11 cellular contexts compared by ENCODE assay signal in the genomic region with DNA sequence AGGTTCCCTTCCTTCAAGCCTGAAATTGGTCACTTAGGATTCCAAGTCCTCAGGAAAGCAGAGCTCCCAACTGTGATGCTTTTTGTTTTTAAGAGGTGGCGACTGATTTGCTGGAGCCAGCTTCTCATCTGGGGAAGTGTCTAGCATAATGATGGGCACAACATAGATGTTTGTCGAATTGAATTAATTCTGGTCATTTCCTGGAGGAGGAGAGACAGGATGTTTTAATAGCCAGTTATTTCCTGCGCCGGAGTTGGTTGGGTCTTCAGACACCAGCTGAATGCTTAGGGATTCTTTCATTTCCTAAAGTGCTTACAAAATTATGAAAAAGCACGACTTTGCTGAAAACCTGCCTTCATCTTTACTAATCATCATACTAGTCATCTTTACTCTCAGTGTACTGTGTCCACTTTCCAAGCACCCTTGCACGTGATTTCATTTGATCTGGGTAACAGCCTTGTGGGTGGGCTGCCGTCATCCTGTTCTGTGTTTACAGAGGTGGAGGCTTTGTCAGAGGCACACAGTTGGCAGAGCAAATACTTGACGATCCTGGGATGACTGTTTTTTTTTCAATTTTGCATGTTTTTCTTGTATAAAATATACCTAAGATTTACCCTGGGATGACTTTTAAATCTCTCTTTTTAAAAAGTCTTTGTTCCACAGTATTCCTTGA. TPM values are rescaled to one million over a fixed set of nuclear protein-coding genes. Genes with fewer than 3 reads are reported as not detected.
DNase-seq lines count a peak whose midpoint lies in the region; ATAC-seq and TF ChIP-seq lines count a peak whose summit lies in the region.
"Had no signal": no experiment of that assay in that cellular context is flagged by ENCODE, and none has a peak within 500 bp of the region (broad histone marks: within the 10 kb centered on the region; RNA-seq: fewer than 3 reads in every experiment).

No MANE protein-coding gene starts in this region.

- peaks cover 34% of the 10 kb centered on the region for H3K4me1 Mint-ChIP-seq in stimulated activated naive CD8-positive, alpha-beta T cell treated with anti-CD3 and anti-CD28 coated beads, Interleukin-15, amount 100 ng/mL, for 72 hours

- no peak for TF ChIP-seq CTCF in left ventricle myocardium inferior (IDR thresholded peaks at IDR 0.05; ENCODE audit: borderline replicate concordance)
- no peak for TF ChIP-seq CTCF in BE2C (IDR thresholded peaks at IDR 0.05; ENCODE audit: low read depth, low read length)

- H3K9me3 Mint-ChIP-seq in stimulated activated naive CD8-positive, alpha-beta T cell treated with anti-CD3 and anti-CD28 coated beads, Interleukin-15, amount 100 ng/mL, for 72 hours, result no peaks in the 10 kb centered on the region

- H3K4me3 ChIP-seq in left ventricle myocardium inferior (no peak overlapping the region), BE2C (ENCODE audit: low read depth, low read length) (no peak overlapping the region)

- H3K36me3 ChIP-seq in left ventricle myocardium inferior (no peaks in the 10 kb centered on the region), BE2C (no peaks in the 10 kb centered on the region)

- H3K9me3 ChIP-seq in left ventricle myocardium inferior (replicated peaks), result no peaks in the 10 kb centered on the region
- H3K9me3 ChIP-seq in BE2C, result no peaks in the 10 kb centered on the region

- no peaks in the 10 kb centered on the region for H3K27me3 ChIP-seq in left ventricle myocardium inferior (ENCODE audit: low read depth)
- H3K27me3 ChIP-seq in BE2C, result no peaks in the 10 kb centered on the region

- H3K27ac Mint-ChIP-seq in stimulated activated naive CD8-positive, alpha-beta T cell treated with anti-CD3 and anti-CD28 coated beads, Interleukin-15, amount 100 ng/mL, for 72 hours, result no peak overlapping the region

- intact Hi-C loops in Right ventricle myocardium superior (cut with DNase I), result loop anchor here (10.0 kb wide), 1 partner anchor 172 kb away; no protein-coding TSS in a partner anchor
- intact Hi-C loops in left ventricle myocardium inferior (cut with micrococcal nuclease), result no loop called here

- ATAC-seq in Right ventricle myocardium superior (ENCODE audit: poor library complexity) (no peak), GM19452 (IDR thresholded peaks at IDR 0.05; ENCODE audit: unreplicated experiment) (no peak)
- peak; percentile 79 for ATAC-seq in stimulated activated naive CD8-positive, alpha-beta T cell treated with anti-CD3 and anti-CD28 coated beads, Interleukin-15, amount 100 ng/mL, for 72 hours

- DNase-seq in Right ventricle myocardium superior (peak; percentile 1), left ventricle myocardium inferior (no peak), NCI-H69 (lab: John Stamatoyannopoulos, UW) (peak; percentile 70), dermis microvascular lymphatic vessel endothelial cell (ENCODE audit: low read depth in 2 of 2) (peak; percentile 40 to 75), caudate nucleus (lab: John Stamatoyannopoulos, UW) (no peak), BE2C (no peak)
- no peak for DNase-seq in stimulated activated naive CD8-positive, alpha-beta T cell treated with anti-CD3 and anti-CD28 coated beads, Interleukin-15, amount 100 ng/mL, for 72 hours
- DNase-seq: NCI-H82; nucleus accumbens; stimulated activated naive CD4-positive, alpha-beta T cell treated with Interleukin-2 at 50 U/mL for 16 hours had no signal

- H3K27me3 Mint-ChIP-seq in stimulated activated naive CD8-positive, alpha-beta T cell treated with anti-CD3 and anti-CD28 coated beads, Interleukin-15, amount 100 ng/mL, for 72 hours, result no peaks in the 10 kb centered on the region

- H3K4me1 ChIP-seq in left ventricle myocardium inferior, result peaks cover 27% of the 10 kb centered on the region
- H3K4me1 ChIP-seq in BE2C, result peaks cover 4% of the 10 kb centered on the region

- H3K4me3 Mint-ChIP-seq in stimulated activated naive CD8-positive, alpha-beta T cell treated with anti-CD3 and anti-CD28 coated beads, Interleukin-15, amount 100 ng/mL, for 72 hours, result no peak overlapping the region

- no peak overlapping the region for H3K27ac ChIP-seq in left ventricle myocardium inferior (replicated peaks)
- H3K27ac ChIP-seq in caudate nucleus (ENCODE audit: low read depth, low read length), result no peak overlapping the region

RNA-seq across cellular contexts. Expression of a gene that starts 49.5 kb away (rescaled TPM):
- total RNA-seq in Right ventricle myocardium superior (15.8 TPM), left ventricle myocardium inferior (13.4 TPM), dermis microvascular lymphatic vessel endothelial cell (30.7 and 39.1 TPM in 2 replicates)
- polyA plus RNA-seq in BE2C (2012; ENCODE audit: insufficient read depth, insufficient read length, low read depth), result 11.6 TPM

Comparison
In these comparisons a context has a peak if more than half of its experiments do, and no peak if none do; other contexts are left out.
1. DNase-seq: peak in Right ventricle myocardium superior (single experiment), NCI-H69 (single experiment) and dermis microvascular lymphatic vessel endothelial cell (2 of 2); none in left ventricle myocardium inferior (single experiment), stimulated activated naive CD8-positive, alpha-beta T cell treated with anti-CD3 and anti-CD28 coated beads, Interleukin-15, amount 100 ng/mL, for 72 hours (0 of 2), caudate nucleus (0 of 61) and BE2C (single experiment).